Comparison of ENCODE assay signal across 8 cellular contexts in genomic region chr12:45725631-45726593, GRCh38. TPM values are rescaled to one million over a fixed set of nuclear protein-coding genes. Genes with fewer than 3 reads are reported as not detected.
DNase-seq lines count a peak whose midpoint lies in the region; ATAC-seq, FAIRE-seq and TF ChIP-seq lines count a peak whose summit lies in the region.

No MANE protein-coding gene starts in this region.

- H3K9me3 Mint-ChIP-seq in activated CD8-positive, alpha-beta memory T cell treated with anti-CD3 and anti-CD28 coated beads, Interleukin-2, amount 10 ng/mL, durations not matched to agents 7 days and 5 days (ENCODE audit: low read depth): no peaks in the 10 kb centered on the region

- POLR2A ChIA-PET in HepG2 (lab: Yijun Ruan, JAX): interaction anchor here (1.0 to 3.5 kb wide), 3 partner anchors 37 to 265 kb away, joined by 3 to 24 read pairs (median 3); partner anchors contain the start of gene SCAF11

- peak overlapping the region; percentile 95 for H3K4me3 Mint-ChIP-seq in activated CD8-positive, alpha-beta memory T cell treated with anti-CD3 and anti-CD28 coated beads, Interleukin-2, amount 10 ng/mL, durations not matched to agents 7 days and 5 days

- peak; percentile 53 for DNase-seq in activated CD8-positive, alpha-beta memory T cell treated with anti-CD3 and anti-CD28 coated beads, Interleukin-2, amount 10 ng/mL, durations not matched to agents 7 days and 5 days
- no peak for DNase-seq in activated CD8-positive, alpha-beta memory T cell treated with anti-CD3 and anti-CD28 coated beads for 24 hours
- DNase-seq in Jurkat, Clone E6-1 (ENCODE audit: low read depth, low spot score): peak; percentile 62
- peak in 2 of 3 donors; percentile 35 to 54 for DNase-seq in Peyer's patch
- DNase-seq in central memory CD4-positive, alpha-beta T cell: peak; percentile 53
- peak; percentile 33 for DNase-seq in HepG2 (ENCODE audit: low spot score)
- peak; percentile 38 for DNase-seq in stromal cell of bone marrow (ENCODE audit: low read depth)
- no peak for DNase-seq in omental fat pad (ENCODE audit: low spot score)

- ATAC-seq in activated CD8-positive, alpha-beta memory T cell treated with anti-CD3 and anti-CD28 coated beads, Interleukin-2, amount 10 ng/mL, durations not matched to agents 7 days and 5 days: no peak
- ATAC-seq in HepG2 (no peak), omental fat pad (ENCODE audit: low FRiP score) (no peak)

- TF ChIP-seq CTCF in Peyer's patch (IDR thresholded peaks at IDR 0.05): peak in 5 of 6 experiments; percentile 68 to 86 (median 83)
- TF ChIP-seq CTCF in HepG2 (CRISPR knock-in tag; IDR thresholded peaks at IDR 0.05): peak; percentile 69
- TF ChIP-seq CTCF in omental fat pad (IDR thresholded peaks at IDR 0.05): no peak

- H3K9ac ChIP-seq in HepG2 (ENCODE audit: insufficient read depth, low read depth, low read length): peak overlapping the region; percentile 93

- H3K4me2 ChIP-seq in HepG2 (ENCODE audit: low read depth, low read length): peak overlapping the region; percentile 89

- H2AFZ ChIP-seq in HepG2 (ENCODE audit: low read length): no peak overlapping the region

- H3K27ac Mint-ChIP-seq in activated CD8-positive, alpha-beta memory T cell treated with anti-CD3 and anti-CD28 coated beads, Interleukin-2, amount 10 ng/mL, durations not matched to agents 7 days and 5 days: peak overlapping the region; percentile 100

- H3K27ac ChIP-seq in Peyer's patch: peak overlapping the region; percentile 99 to 100 (median 100)
- peak overlapping the region; percentile 95 for H3K27ac ChIP-seq in HepG2 (ENCODE audit: extremely low read length, insufficient read depth, low read length)

- no peaks in the 10 kb centered on the region for H3K27me3 Mint-ChIP-seq in activated CD8-positive, alpha-beta memory T cell treated with anti-CD3 and anti-CD28 coated beads, Interleukin-2, amount 10 ng/mL, durations not matched to agents 7 days and 5 days

- no peaks in the 10 kb centered on the region for H3K27me3 ChIP-seq in Peyer's patch
- no peaks in the 10 kb centered on the region; a peak in 1 of 5 replicates for H3K27me3 ChIP-seq in HepG2 (ENCODE audit: control insufficient read depth in 1 of 2, insufficient read depth in 2 of 2, low read length in 2 of 2)

- no peaks in the 10 kb centered on the region for H3K36me3 ChIP-seq in Peyer's patch
- no peaks in the 10 kb centered on the region for H3K36me3 ChIP-seq in HepG2 (replicated peaks in 1 of 2; ENCODE audit: control insufficient read depth in 1 of 2, insufficient read depth in 2 of 2, low read length in 2 of 2)

- H3K79me2 ChIP-seq in HepG2 (ENCODE audit: insufficient read depth, low read length): peaks cover 50% of the 10 kb centered on the region

- H3K4me1 ChIP-seq in Peyer's patch (peaks cover 0 to 27% (median 0%) of the 10 kb centered on the region in 4 donors), HepG2 (ENCODE audit: insufficient read depth, low read length) (peaks cover 17% of the 10 kb centered on the region)

- TSS peak; percentile 52 for BruUV-seq in HepG2 (replicated peaks; lab: Mats Ljungman, UMichigan)

- in situ Hi-C loops in HepG2 (cut with HindIII; ENCODE audit: extremely low pct_ligation_motif_present, low pct_unique_long_range_greater_than_20kb): loop anchor here (5.0 to 25.0 kb wide), 2 partner anchors 184 to 539 kb away; no protein-coding TSS in a partner anchor

- no peak for TF ChIP-seq POLR2A in Peyer's patch (IDR thresholded peaks at IDR 0.05)
- no peak for TF ChIP-seq POLR2A in HepG2 (IDR thresholded peaks at IDR 0.05; ENCODE audit: insufficient read depth in 1 of 2, low read depth in 2 of 2, low read length in 2 of 2)

- peaks cover 21% of the 10 kb centered on the region for H3K36me3 Mint-ChIP-seq in activated CD8-positive, alpha-beta memory T cell treated with anti-CD3 and anti-CD28 coated beads, Interleukin-2, amount 10 ng/mL, durations not matched to agents 7 days and 5 days

- WGBS in HepG2 (ENCODE audit: low lambda C conversion rate): 14% methylated on average over 12 of the region's 12 CpGs

- TF ChIP-seq EP300 in HepG2 (IDR thresholded peaks at IDR 0.05; ENCODE audit: low read depth in 2 of 2, low read length in 2 of 2): no peak
- TF ChIP-seq EP300 in HepG2 (CRISPR knock-in tag; IDR thresholded peaks at IDR 0.05; ENCODE audit: borderline replicate concordance): no peak

- CTCF ChIA-PET in activated CD8-positive, alpha-beta memory T cell treated with anti-CD3 and anti-CD28 coated beads, Interleukin-2, amount 10 ng/mL, durations not matched to agents 7 days and 5 days (lab: Charles Lee): interaction anchor here (0.8 to 6.0 kb wide), 19 partner anchors 12 to 374 kb away, joined by 3 to 70 read pairs (median 4); no protein-coding TSS in a partner anchor
- CTCF ChIA-PET in HepG2 (lab: Yijun Ruan, JAX; ENCODE audit: low intra/inter-chr PET ratio, low total read pairs): interaction anchor here (1.2 kb wide), 1 partner anchor 182 kb away, joined by 3 read pairs; no protein-coding TSS in a partner anchor

- H3K4me3 ChIP-seq in Jurkat, Clone E6-1 (ENCODE audit: low read length): peak overlapping the region; percentile 88
- H3K4me3 ChIP-seq in Peyer's patch (peak overlapping the region; percentile 76 to 95 (median 85)), HepG2 (replicated peaks in 1 of 3; ENCODE audit: insufficient read depth in 1 of 3, low read depth in 2 of 3, low read length in 3 of 3) (peak overlapping the region; percentile 93 to 99 (median 97))

- H3K9me3 ChIP-seq in Peyer's patch: no peaks in the 10 kb centered on the region
- H3K9me3 ChIP-seq in HepG2 (ENCODE audit: low read length): no peaks in the 10 kb centered on the region

- intact Hi-C loops in HepG2 (cut with micrococcal nuclease; ENCODE audit: unreplicated experiment): loop anchor here (2.0 to 5.0 kb wide), 3 partner anchors 181 to 534 kb away; partner anchors contain the start of gene SCAF11

- no peaks in the 10 kb centered on the region for H4K20me1 ChIP-seq in HepG2 (ENCODE audit: insufficient read depth, low read length)

- no peak for TF ChIP-seq RAD21 in HepG2 (CRISPR knock-in tag; IDR thresholded peaks at IDR 0.05)

- peaks cover 25% of the 10 kb centered on the region for H3K4me1 Mint-ChIP-seq in activated CD8-positive, alpha-beta memory T cell treated with anti-CD3 and anti-CD28 coated beads, Interleukin-2, amount 10 ng/mL, durations not matched to agents 7 days and 5 days

- FAIRE-seq in HepG2 (lab: Jason Lieb, UNC): peak; percentile 55

TF ChIP-seq in HepG2, 621 proteins besides CTCF, POLR2A, EP300 and RAD21 (continues in another document):
- TF ChIP-seq FOXA3 (CRISPR knock-in tag; IDR thresholded peaks at IDR 0.05) (peak; percentile 27; the same call in 1 of the 2 replicates), MAFK (conservative IDR thresholded peaks at IDR 0.05 in 1 of 2, IDR thresholded peaks at IDR 0.05 in 1 of 2; ENCODE audit: low read length in 2 of 2) (peak; percentile 61 to 78; a peak in 3 of 4 replicates), WIZ (CRISPR knock-in tag; IDR thresholded peaks at IDR 0.05) (no peak), CEBPG (CRISPR knock-in tag; IDR thresholded peaks at IDR 0.05) (peak; percentile 5; the same call in 1 of the 2 replicates), GATAD2A (CRISPR knock-in tag; IDR thresholded peaks at IDR 0.05) (peak; percentile 41; the same call in 1 of the 2 replicates), GATAD1 (CRISPR knock-in tag; IDR thresholded peaks at IDR 0.05) (no peak), TFAP4 (IDR thresholded peaks at IDR 0.05; ENCODE audit: borderline replicate concordance, low read depth) (no peak), ISX (CRISPR knock-in tag; conservative IDR thresholded peaks at IDR 0.05) (0 out of 2 replicates have a peak, but pooled peaks have one; percentile 47)

RNA-seq across cellular contexts. Expression of gene ARID2, which starts 3.6 kb away (rescaled TPM):
- total RNA-seq in activated CD8-positive, alpha-beta memory T cell treated with anti-CD3 and anti-CD28 coated beads, Interleukin-2, amount 10 ng/mL, durations not matched to agents 7 days and 5 days: 10 to 100 TPM; 38.3 to 49.6 TPM
- polyA plus RNA-seq in Jurkat, Clone E6-1 (2012; ENCODE audit: insufficient read depth, insufficient read length): 22.6 TPM
- total RNA-seq in Peyer's patch (10 to 100 TPM; 32.1 to 46.2 (median 41.5) TPM), HepG2 (2016; rRNA removed; fragmentation: Illumina TruSeq; extraction: Trizol) (15.9 and 16.4 TPM in 2 replicates), omental fat pad (10 to 100 TPM; 18.5 to 40.7 (median 27.3) TPM)
- total RNA-seq in HepG2 (2016; cell fraction: cytosol; rRNA removed; fragmentation: Illumina TruSeq; extraction: Trizol; ENCODE audit: low read depth): 3.6 and 6.2 TPM in 2 replicates
- total RNA-seq in HepG2 (2016; cell fraction: insoluble cytoplasmic fraction; rRNA removed; fragmentation: Illumina TruSeq; extraction: Trizol): 12.0 and 15.2 TPM in 2 replicates
- 4.5 and 7.3 TPM in 2 replicates for total RNA-seq in HepG2 (2016; cell fraction: membrane; rRNA removed; fragmentation: Illumina TruSeq; extraction: Trizol)
- 32.4 and 40.0 TPM in 2 replicates for total RNA-seq in HepG2 (2016; cell fraction: nucleus; rRNA removed; fragmentation: Illumina TruSeq; extraction: Trizol)
- 16.7 and 22.2 TPM in 2 replicates for polyA plus RNA-seq in HepG2 (2011; rRNA removed)
- 10.0 and 13.2 TPM in 2 replicates for polyA plus RNA-seq in HepG2 (2011; cell fraction: cytosol; rRNA removed)
- polyA plus RNA-seq in HepG2 (2011; cell fraction: nucleus; rRNA removed): 19.1 and 23.4 TPM in 2 replicates
- 9.7 and 11.2 TPM in 2 replicates for polyA plus RNA-seq in HepG2 (2012)
- polyA plus RNA-seq in HepG2 (2016; cell fraction: cytosol; fragmentation: Illumina TruSeq; extraction: Trizol; ENCODE audit: low read depth): 0.29 and 0.60 TPM in 2 replicates
- polyA plus RNA-seq in HepG2 (2016; cell fraction: insoluble cytoplasmic fraction; fragmentation: Illumina TruSeq; extraction: Trizol; ENCODE audit: low read depth): 9.6 and 10.1 TPM in 2 replicates
- 1.5 and 2.1 TPM in 2 replicates for polyA plus RNA-seq in HepG2 (2016; cell fraction: membrane; fragmentation: Illumina TruSeq; extraction: Trizol; ENCODE audit: low read depth)
- 15.3 and 19.9 TPM in 2 replicates for polyA plus RNA-seq in HepG2 (2016; cell fraction: nucleus; fragmentation: Illumina TruSeq; extraction: Trizol; ENCODE audit: insufficient read depth, low read depth)
- 53.9 and 96.2 TPM in 2 replicates for polyA minus RNA-seq in HepG2 (2011; rRNA and poly(A)+ RNA removed; ENCODE audit: low replicate concordance)
- 23.7 and 25.9 TPM in 2 replicates for polyA minus RNA-seq in HepG2 (2011; cell fraction: cytosol; rRNA and poly(A)+ RNA removed)
- polyA minus RNA-seq in HepG2 (2011; cell fraction: nucleus; rRNA and poly(A)+ RNA removed): 155 and 159 TPM in 2 replicates

Comparison
In these comparisons a context has a peak if more than half of its experiments do, and no peak if none do; other contexts are left out.
1. DNase-seq: peak in activated CD8-positive, alpha-beta memory T cell treated with anti-CD3 and anti-CD28 coated beads, Interleukin-2, amount 10 ng/mL, durations not matched to agents 7 days and 5 days (single experiment), Jurkat, Clone E6-1 (single experiment), Peyer's patch (2 of 3), central memory CD4-positive, alpha-beta T cell (single experiment), HepG2 (single experiment) and stromal cell of bone marrow (single experiment); none in activated CD8-positive, alpha-beta memory T cell treated with anti-CD3 and anti-CD28 coated beads for 24 hours (single experiment) and omental fat pad (single experiment).
2. CTCF ChIP-seq: peak in Peyer's patch (5 of 6) and HepG2 (single experiment); none in omental fat pad (0 of 3).
3. Peak in every context shown above with its lines, with median percentiles within 50 percentile points of each other: H3K4me3 ChIP-seq.